27 cellular contexts compared by ENCODE assay signal in genomic region chr20:50651676-50652075, GRCh38. TPM values are rescaled to one million over a fixed set of nuclear protein-coding genes. Genes with fewer than 3 reads are reported as not detected.
DNase-seq lines count a peak whose midpoint lies in the region; ATAC-seq, FAIRE-seq and TF ChIP-seq lines count a peak whose summit lies in the region.
"Had no signal": no experiment of that assay in that cellular context is flagged by ENCODE, and none has a peak within 500 bp of the region (broad histone marks: within the 10 kb centered on the region; RNA-seq: fewer than 3 reads in every experiment).

No MANE protein-coding gene starts in this region.

- H4K8ac ChIP-seq in mesenchymal stem cell (ENCODE audit: low read length): peak overlapping the region; percentile 33

- H4K20me1 ChIP-seq in HepG2 (ENCODE audit: insufficient read depth, low read length): no peaks in the 10 kb centered on the region
- H4K20me1 ChIP-seq in Karpas-422 (ENCODE audit: insufficient read depth, low read depth, low read length): no peaks in the 10 kb centered on the region

- in situ Hi-C loops in HepG2 (cut with HindIII; ENCODE audit: extremely low pct_ligation_motif_present, low pct_unique_long_range_greater_than_20kb): no loop called here

- peak overlapping the region; percentile 49 for H2BK15ac ChIP-seq in mesenchymal stem cell (ENCODE audit: low read depth, poor library complexity, severe bottlenecking)

- TF ChIP-seq RAD21 in HepG2 (CRISPR knock-in tag; IDR thresholded peaks at IDR 0.05): no peak

- 37% methylated on average over 4 of the region's 4 CpGs for WGBS in HepG2 (ENCODE audit: low lambda C conversion rate)
- WGBS in right lobe of liver (ENCODE audit: insufficient coverage, low coverage, low lambda C conversion rate, missing lambda C conversion rate): 81% methylated on average over 2 of the region's 4 CpGs
- WGBS in mesenchymal stem cell: 93% methylated on average over 4 of the region's 4 CpGs
- WGBS in spleen, 5 donors: 80 to 93% (median 84%) methylated on average over 4 of the region's 4 CpGs

- TF ChIP-seq POLR2A in HepG2 (IDR thresholded peaks at IDR 0.05; ENCODE audit: insufficient read depth in 1 of 2, low read depth in 2 of 2, low read length in 2 of 2) (no peak), right lobe of liver (IDR thresholded peaks at IDR 0.05) (no peak), spleen (IDR thresholded peaks at IDR 0.05) (no peak)

- no TSS peak for BruUV-seq in HepG2 (replicated peaks; lab: Mats Ljungman, UMichigan)

- H3K27me3 ChIP-seq in HepG2 (ENCODE audit: control insufficient read depth in 1 of 2, insufficient read depth in 2 of 2, low read length in 2 of 2) (peaks cover 1 to 10% of the 10 kb centered on the region in 2 experiments; a peak in 2 of 5 replicates), right lobe of liver (no peaks in the 10 kb centered on the region), mesenchymal stem cell (ENCODE audit: control insufficient read depth in 1 of 2, insufficient read depth in 1 of 2, low read length in 2 of 2) (no peaks in the 10 kb centered on the region), spleen (replicated peaks in 1 of 7) (no peaks in the 10 kb centered on the region), Karpas-422 (ENCODE audit: low read length) (no peaks in the 10 kb centered on the region)
- H3K27me3 ChIP-seq: SJCRH30 had no signal

- intact Hi-C loops in HepG2 (cut with micrococcal nuclease; ENCODE audit: unreplicated experiment): no loop called here
- intact Hi-C loops in right lobe of liver (cut with DNase I): no loop called here
- intact Hi-C loops in spleen (cut with DNase I; ENCODE audit: low total_unique reads): no loop called here

- H3K79me2 ChIP-seq in HepG2 (ENCODE audit: insufficient read depth, low read length) (no peaks in the 10 kb centered on the region), Karpas-422 (ENCODE audit: low read length) (no peaks in the 10 kb centered on the region)

- peak overlapping the region; percentile 74 to 97 for H3K4ac ChIP-seq in mesenchymal stem cell (ENCODE audit: low read depth in 1 of 2, low read length in 2 of 2)

- peak overlapping the region; percentile 59 to 99 for H2BK12ac ChIP-seq in mesenchymal stem cell (ENCODE audit: low read length in 2 of 2)

- H3K4me3 ChIP-seq in HepG2 (replicated peaks in 1 of 3; ENCODE audit: insufficient read depth in 1 of 3, low read depth in 2 of 3, low read length in 3 of 3) (no peak overlapping the region), right lobe of liver (no peak overlapping the region), mesenchymal stem cell (ENCODE audit: insufficient read depth in 1 of 2, low read depth in 1 of 2, low read length in 2 of 2) (no peak overlapping the region), spleen (no peak overlapping the region), Karpas-422 (ENCODE audit: low read length) (no peak overlapping the region)
- H3K4me3 ChIP-seq: GM23248, K562, SJCRH30 had no signal

- H2BK120ac ChIP-seq in mesenchymal stem cell (ENCODE audit: low read depth, low read length): peak overlapping the region; percentile 81

- CTCF ChIA-PET in HepG2 (lab: Yijun Ruan, JAX; ENCODE audit: low intra/inter-chr PET ratio, low total read pairs): no interaction called here

- H3K14ac ChIP-seq in mesenchymal stem cell (ENCODE audit: low read length in 2 of 2): no peak overlapping the region

- H4K91ac ChIP-seq in mesenchymal stem cell (ENCODE audit: low read length): peak overlapping the region; percentile 46

- POLR2A ChIA-PET in HepG2 (lab: Yijun Ruan, JAX): no interaction called here

- H3K27ac ChIP-seq in HepG2 (ENCODE audit: extremely low read length, insufficient read depth, low read length): no peak overlapping the region
- no peak overlapping the region for H3K27ac ChIP-seq in right lobe of liver
- no peak overlapping the region for H3K27ac ChIP-seq in mesenchymal stem cell (ENCODE audit: low read length, poor library complexity, severe bottlenecking)
- H3K27ac ChIP-seq in spleen: no peak overlapping the region
- no peak overlapping the region for H3K27ac ChIP-seq in Karpas-422 (ENCODE audit: low read length)
- H3K27ac ChIP-seq: C4-2B, GM23248, SJCRH30 had no signal

- no peak for TF ChIP-seq CTCF in HepG2 (CRISPR knock-in tag; IDR thresholded peaks at IDR 0.05)
- no peak for TF ChIP-seq CTCF in right lobe of liver (IDR thresholded peaks at IDR 0.05)
- TF ChIP-seq CTCF in spleen (IDR thresholded peaks at IDR 0.05 in 8 of 11, conservative IDR thresholded peaks at IDR 0.05 in 3 of 11): no peak

- no peak overlapping the region for H3K23ac ChIP-seq in mesenchymal stem cell (ENCODE audit: low read length in 2 of 2)

- DNase-seq in HepG2 (ENCODE audit: low spot score) (no peak), right lobe of liver (no peak), MV-4-11 (lab: John Stamatoyannopoulos, UW) (peak; percentile 32), mesenchymal stem cell (no peak), spleen (no peak), Karpas-422 (no peak), NCI-H1048 (lab: John Stamatoyannopoulos, UW) (no peak)
- DNase-seq: AML-193; Caco-2; CD8-positive, alpha-beta T cell; GM23248; H7; MM.1S; NCI-H1092 treated with DMSO at 0.1 percent for 48 hours; NCI-H1436; NCI-H187; NCI-H2081 treated with DMSO at 0.1 percent for 48 hours; NCI-H2171; NCI-H226; NCI-H510A treated with DMSO at 0.1 percent for 48 hours; SJCRH30 had no signal

- no peak overlapping the region for H3K9ac ChIP-seq in HepG2 (ENCODE audit: insufficient read depth, low read depth, low read length)
- no peak overlapping the region for H3K9ac ChIP-seq in mesenchymal stem cell (ENCODE audit: low read length)
- no peak overlapping the region for H3K9ac ChIP-seq in Karpas-422 (ENCODE audit: low read length)
- H3K9ac ChIP-seq: GM23248 had no signal

- FAIRE-seq in HepG2 (lab: Jason Lieb, UNC): no peak
- FAIRE-seq: A204.1, G401.6, K562 had no signal

- H3K9me2 ChIP-seq in Karpas-422 (replicated peaks; ENCODE audit: insufficient read depth, low read length): no peaks in the 10 kb centered on the region

- no peak overlapping the region for H2BK5ac ChIP-seq in mesenchymal stem cell (ENCODE audit: low read depth, low read length, poor library complexity, severe bottlenecking)

- H3K4me1 ChIP-seq in HepG2 (ENCODE audit: insufficient read depth, low read length): peaks cover 44% of the 10 kb centered on the region
- peaks cover 0 to 27% (median 7%) of the 10 kb centered on the region in 4 donors for H3K4me1 ChIP-seq in right lobe of liver
- H3K4me1 ChIP-seq in mesenchymal stem cell (ENCODE audit: control insufficient read depth, insufficient read depth, low read depth, low read length): peaks cover 8% of the 10 kb centered on the region
- peaks cover 0 to 6% (median 0%) of the 10 kb centered on the region in 6 donors for H3K4me1 ChIP-seq in spleen
- no peaks in the 10 kb centered on the region for H3K4me1 ChIP-seq in Karpas-422 (ENCODE audit: low read length)

- H3K36me3 ChIP-seq in HepG2 (replicated peaks in 1 of 2; ENCODE audit: control insufficient read depth in 1 of 2, insufficient read depth in 2 of 2, low read length in 2 of 2): no peaks in the 10 kb centered on the region
- no peaks in the 10 kb centered on the region for H3K36me3 ChIP-seq in right lobe of liver
- H3K36me3 ChIP-seq in mesenchymal stem cell (ENCODE audit: control insufficient read depth in 1 of 2, insufficient read depth in 2 of 2, low read depth in 1 of 2, low read length in 2 of 2): peaks cover 5 to 19% of the 10 kb centered on the region in 2 experiments
- no peaks in the 10 kb centered on the region for H3K36me3 ChIP-seq in spleen
- H3K36me3 ChIP-seq in Karpas-422 (ENCODE audit: insufficient read depth, low read length): no peaks in the 10 kb centered on the region
- H3K36me3 ChIP-seq: SJCRH30 had no signal

- H2AK5ac ChIP-seq in mesenchymal stem cell (ENCODE audit: low read length, severe bottlenecking): peak overlapping the region; percentile 67

- peaks cover under 1% of the 10 kb centered on the region for H3K9me3 ChIP-seq in HepG2 (ENCODE audit: low read length)
- no peaks in the 10 kb centered on the region for H3K9me3 ChIP-seq in right lobe of liver
- H3K9me3 ChIP-seq in mesenchymal stem cell (ENCODE audit: control insufficient read depth, low read length): no peaks in the 10 kb centered on the region
- peaks cover 0 to 5% (median 2%) of the 10 kb centered on the region in 8 donors for H3K9me3 ChIP-seq in spleen
- peaks cover 2% of the 10 kb centered on the region for H3K9me3 ChIP-seq in Karpas-422 (ENCODE audit: low read length)

- no peak overlapping the region for H2AFZ ChIP-seq in HepG2 (ENCODE audit: low read length)
- no peak overlapping the region for H2AFZ ChIP-seq in mesenchymal stem cell (ENCODE audit: low read depth, low read length)
- H2AFZ ChIP-seq in Karpas-422 (ENCODE audit: low read length): no peak overlapping the region
- H2AFZ ChIP-seq: GM23248 had no signal

- TF ChIP-seq EP300 in HepG2 (IDR thresholded peaks at IDR 0.05; ENCODE audit: low read depth in 2 of 2, low read length in 2 of 2): no peak
- no peak for TF ChIP-seq EP300 in HepG2 (CRISPR knock-in tag; IDR thresholded peaks at IDR 0.05; ENCODE audit: borderline replicate concordance)

- no peak overlapping the region for H3K4me2 ChIP-seq in HepG2 (ENCODE audit: low read depth, low read length)
- no peak overlapping the region for H3K4me2 ChIP-seq in mesenchymal stem cell (ENCODE audit: low read length, poor library complexity, severe bottlenecking)
- H3K4me2 ChIP-seq in Karpas-422 (ENCODE audit: low read depth, low read length, poor library complexity, severe bottlenecking): no peak overlapping the region

- peaks cover 9% of the 10 kb centered on the region for H3K79me1 ChIP-seq in mesenchymal stem cell (replicated peaks; ENCODE audit: low read length, poor library complexity, severe bottlenecking)

- ATAC-seq in HepG2 (no peak), right lobe of liver (no peak)
- ATAC-seq: CD8-positive, alpha-beta T cell; K562; Right ventricle myocardium inferior; SK-N-SH treated with all-trans-retinoic acid at 6 μM for 48 hours had no signal

- peak overlapping the region; percentile 64 to 77 for H3K18ac ChIP-seq in mesenchymal stem cell (ENCODE audit: low read depth in 1 of 2, low read length in 2 of 2)

RNA-seq across cellular contexts. Expression of gene RIPOR3, which starts 39.7 kb away (rescaled TPM):
- not detected in 2 replicates for total RNA-seq in HepG2 (2016; rRNA removed; fragmentation: Illumina TruSeq; extraction: Trizol)
- not detected in 2 replicates for total RNA-seq in HepG2 (2016; cell fraction: cytosol; rRNA removed; fragmentation: Illumina TruSeq; extraction: Trizol; ENCODE audit: low read depth)
- not detected in 2 replicates for total RNA-seq in HepG2 (2016; cell fraction: insoluble cytoplasmic fraction; rRNA removed; fragmentation: Illumina TruSeq; extraction: Trizol)
- not detected in 2 replicates for total RNA-seq in HepG2 (2016; cell fraction: membrane; rRNA removed; fragmentation: Illumina TruSeq; extraction: Trizol)
- not detected in 2 replicates for total RNA-seq in HepG2 (2016; cell fraction: nucleus; rRNA removed; fragmentation: Illumina TruSeq; extraction: Trizol)
- 0.18 and 0.26 TPM in 2 replicates for polyA plus RNA-seq in HepG2 (2011; rRNA removed)
- polyA plus RNA-seq in HepG2 (2011; cell fraction: cytosol; rRNA removed): 0.05 TPM in 2 replicates
- 1.9 and 2.1 TPM in 2 replicates for polyA plus RNA-seq in HepG2 (2011; cell fraction: nucleus; rRNA removed)
- 0.11 and 0.36 TPM in 2 replicates for polyA plus RNA-seq in HepG2 (2012)
- not detected in 2 replicates for polyA plus RNA-seq in HepG2 (2016; cell fraction: cytosol; fragmentation: Illumina TruSeq; extraction: Trizol; ENCODE audit: low read depth)
- not detected in 2 replicates for polyA plus RNA-seq in HepG2 (2016; cell fraction: insoluble cytoplasmic fraction; fragmentation: Illumina TruSeq; extraction: Trizol; ENCODE audit: low read depth)
- polyA plus RNA-seq in HepG2 (2016; cell fraction: membrane; fragmentation: Illumina TruSeq; extraction: Trizol; ENCODE audit: low read depth): not detected in 2 replicates
- 0.13 TPM in 1 of 2 replicates, not detected in the other for polyA plus RNA-seq in HepG2 (2016; cell fraction: nucleus; fragmentation: Illumina TruSeq; extraction: Trizol; ENCODE audit: insufficient read depth, low read depth)
- polyA minus RNA-seq in HepG2 (2011; rRNA and poly(A)+ RNA removed; ENCODE audit: low replicate concordance): 0.42 TPM in 1 of 2 replicates, not detected in the other
- polyA minus RNA-seq in HepG2 (2011; cell fraction: cytosol; rRNA and poly(A)+ RNA removed): not detected in 2 replicates
- polyA minus RNA-seq in HepG2 (2011; cell fraction: nucleus; rRNA and poly(A)+ RNA removed): 0.37 and 0.52 TPM in 2 replicates
- 10 to 100 TPM in 2 of 6 experiments, 1 to 10 TPM in 4; 4.8 to 13.8 (median 8.9) TPM for total RNA-seq in right lobe of liver
- 45.9 TPM for polyA plus RNA-seq in mesenchymal stem cell (2013, experiment 1 of 2)
- polyA plus RNA-seq in mesenchymal stem cell (2013, experiment 2 of 2): 43.6 TPM
- 10 to 100 TPM in 6 of 7 donors, 1 to 10 TPM in 1; 6.0 to 22.8 (median 13.5) TPM for total RNA-seq in spleen
- 10 to 100 TPM in 1 of 3 donors, 1 to 10 TPM in 2; 6.1 to 13.4 (median 6.8) TPM for polyA plus RNA-seq in spleen
- not detected in 2 replicates for total RNA-seq in Karpas-422 (2014; rRNA removed; shearing (Covaris generic); ENCODE audit: low replicate concordance)
- total RNA-seq: CD8-positive, alpha-beta T cell; GM23248 had no signal
